In genomic region chr4:111986125-111986524, GRCh38 we compare ENCODE assay signal across 15 cellular contexts.
DNase-seq lines count a peak whose midpoint lies in the region; ATAC-seq and TF ChIP-seq lines count a peak whose summit lies in the region.
"Had no signal": no experiment of that assay in that cellular context is flagged by ENCODE, and none has a peak within 500 bp of the region (broad histone marks: within the 10 kb centered on the region; RNA-seq: fewer than 3 reads in every experiment).

No MANE protein-coding gene starts in this region.

- peaks cover 32% of the 10 kb centered on the region for H3K4me1 Mint-ChIP-seq in endodermal cell
- no peaks in the 10 kb centered on the region for H3K4me1 Mint-ChIP-seq in stimulated activated naive CD8-positive, alpha-beta T cell treated with anti-CD3 and anti-CD28 coated beads, Interleukin-15, amount 100 ng/mL, for 72 hours

- no peak overlapping the region for H2AFZ ChIP-seq in PC-3 (ENCODE audit: low read length)
- H2AFZ ChIP-seq: GM23248 had no signal

- H3K79me2 ChIP-seq in PC-3 (ENCODE audit: low read length) = no peaks in the 10 kb centered on the region

- no peak for ATAC-seq in stimulated activated naive CD8-positive, alpha-beta T cell treated with anti-CD3 and anti-CD28 coated beads, Interleukin-15, amount 100 ng/mL, for 72 hours
- no peak for ATAC-seq in PC-3
- ATAC-seq: CD8-positive, alpha-beta T cell; GM12878; HepG2 had no signal

- H3K27me3 Mint-ChIP-seq in endodermal cell (ENCODE audit: insufficient read depth) = no peaks in the 10 kb centered on the region
- H3K27me3 Mint-ChIP-seq in stimulated activated naive CD8-positive, alpha-beta T cell treated with anti-CD3 and anti-CD28 coated beads, Interleukin-15, amount 100 ng/mL, for 72 hours = peaks cover 24% of the 10 kb centered on the region

- no peaks in the 10 kb centered on the region for H4K20me1 ChIP-seq in PC-3 (ENCODE audit: low read length)

- intact Hi-C loops in cardiac septum (cut with DNase I) (no loop called here), PC-3 (cut with micrococcal nuclease) (no loop called here)

- peak overlapping the region; percentile 17 for H3K4me3 Mint-ChIP-seq in endodermal cell
- H3K4me3 Mint-ChIP-seq in stimulated activated naive CD8-positive, alpha-beta T cell treated with anti-CD3 and anti-CD28 coated beads, Interleukin-15, amount 100 ng/mL, for 72 hours = no peak overlapping the region
- H3K4me3 Mint-ChIP-seq: CD14-positive monocyte; CD8-positive, alpha-beta T cell had no signal

- CTCF ChIA-PET in PC-3 (lab: Charles Lee) = no interaction called here

- no peaks in the 10 kb centered on the region for H3F3A ChIP-seq in PC-3 (ENCODE audit: low read length, unreplicated experiment)

- H3K4me3 ChIP-seq in cardiac muscle cell = no peak overlapping the region
- H3K4me3 ChIP-seq in endodermal cell (ENCODE audit: low read length) = no peak overlapping the region
- no peak overlapping the region for H3K4me3 ChIP-seq in PC-3 (ENCODE audit: low read length)
- H3K4me3 ChIP-seq: GM12878, GM23248 had no signal

- no peaks in the 10 kb centered on the region for H3K9me3 Mint-ChIP-seq in endodermal cell
- no peaks in the 10 kb centered on the region for H3K9me3 Mint-ChIP-seq in stimulated activated naive CD8-positive, alpha-beta T cell treated with anti-CD3 and anti-CD28 coated beads, Interleukin-15, amount 100 ng/mL, for 72 hours
- H3K9me3 Mint-ChIP-seq: CD8-positive, alpha-beta T cell had no signal

- BruUV-seq in PC-3 (replicated peaks; lab: Mats Ljungman, UMichigan) = no TSS peak

- POLR2A ChIA-PET in PC-3 (lab: Charles Lee; ENCODE audit: unreplicated experiment) = no interaction called here

- H3K9ac ChIP-seq in endodermal cell (ENCODE audit: extremely low read depth, low read length, poor library complexity, severe bottlenecking) (no peak overlapping the region), PC-3 (ENCODE audit: low read length) (no peak overlapping the region)
- H3K9ac ChIP-seq: GM23248 had no signal

- H3K9me3 ChIP-seq in cardiac muscle cell (ENCODE audit: low read depth) (no peaks in the 10 kb centered on the region), endodermal cell (ENCODE audit: control insufficient read depth, low read length) (no peaks in the 10 kb centered on the region), PC-3 (ENCODE audit: low read length) (no peaks in the 10 kb centered on the region)

- no peaks in the 10 kb centered on the region for H3K36me3 ChIP-seq in cardiac muscle cell
- no peaks in the 10 kb centered on the region for H3K36me3 ChIP-seq in endodermal cell (ENCODE audit: control insufficient read depth, insufficient read depth, low read length)
- no peaks in the 10 kb centered on the region for H3K36me3 ChIP-seq in PC-3 (ENCODE audit: low read depth, low read length)

- H3K27ac ChIP-seq in cardiac muscle cell = peak overlapping the region; percentile 91
- no peak overlapping the region for H3K27ac ChIP-seq in endodermal cell (ENCODE audit: low read depth, low read length)
- no peak overlapping the region for H3K27ac ChIP-seq in PC-3 (ENCODE audit: low read length)
- H3K27ac ChIP-seq: 22Rv1, GM23248 had no signal

- DNase-seq in cardiac muscle cell (ENCODE audit: low read depth in 1 of 2, low spot score in 1 of 2) (peak in 1 of 2 donors; percentile 33), cardiac septum (ENCODE audit: low spot score) (no peak), UCSD-AML1 (lab: John Stamatoyannopoulos, UW; ENCODE audit: unreplicated experiment) (peak; percentile 8), endodermal cell (no peak), DMS79 treated with DMSO at 0.1 percent for 48 hours (lab: John Stamatoyannopoulos, UW) (no peak), PC-3 (no peak)
- DNase-seq in stimulated activated naive CD8-positive, alpha-beta T cell treated with anti-CD3 and anti-CD28 coated beads, Interleukin-15, amount 100 ng/mL, for 72 hours = no peak
- DNase-seq: CD8-positive, alpha-beta T cell; DMS 273 treated with DMSO at 0.1 percent for 48 hours; H7 had no signal

- H3K4me2 ChIP-seq in PC-3 (ENCODE audit: low read length) = no peak overlapping the region

- 94 to 100% methylated on average over 3 to 4 of the region's 4 CpGs for WGBS in endodermal cell (ENCODE audit: insufficient coverage in 1 of 2, insufficient read length in 1 of 2), 2 experiments

- TF ChIP-seq CTCF in cardiac muscle cell (IDR thresholded peaks at IDR 0.05; ENCODE audit: low read depth, low read length) (no peak), endodermal cell (conservative IDR thresholded peaks at IDR 0.05) (no peak), PC-3 (conservative IDR thresholded peaks at IDR 0.05; ENCODE audit: low read depth, low read length) (no peak)

- no peak overlapping the region for H3K27ac Mint-ChIP-seq in endodermal cell
- no peak overlapping the region for H3K27ac Mint-ChIP-seq in stimulated activated naive CD8-positive, alpha-beta T cell treated with anti-CD3 and anti-CD28 coated beads, Interleukin-15, amount 100 ng/mL, for 72 hours
- H3K27ac Mint-ChIP-seq: CD14-positive monocyte; CD8-positive, alpha-beta T cell had no signal

- H3K4me1 ChIP-seq in cardiac muscle cell (ENCODE audit: low read depth) (peaks cover 59% of the 10 kb centered on the region), endodermal cell (ENCODE audit: control insufficient read depth, insufficient read depth, low read length) (no peaks in the 10 kb centered on the region), PC-3 (ENCODE audit: insufficient read depth, low read length) (no peaks in the 10 kb centered on the region)

- H3K27me3 ChIP-seq in cardiac muscle cell (no peaks in the 10 kb centered on the region), endodermal cell (ENCODE audit: control insufficient read depth, insufficient read depth, low read length, poor library complexity, severe bottlenecking) (no peaks in the 10 kb centered on the region), PC-3 (ENCODE audit: low read length) (peaks cover 54% of the 10 kb centered on the region)

- H3K9me2 ChIP-seq in PC-3 (replicated peaks; ENCODE audit: low read length) = no peaks in the 10 kb centered on the region

- no peaks in the 10 kb centered on the region for H3K36me3 Mint-ChIP-seq in endodermal cell (ENCODE audit: low read depth)
- H3K36me3 Mint-ChIP-seq: CD14-positive monocyte; CD8-positive, alpha-beta T cell had no signal
